In the genomic region with DNA sequence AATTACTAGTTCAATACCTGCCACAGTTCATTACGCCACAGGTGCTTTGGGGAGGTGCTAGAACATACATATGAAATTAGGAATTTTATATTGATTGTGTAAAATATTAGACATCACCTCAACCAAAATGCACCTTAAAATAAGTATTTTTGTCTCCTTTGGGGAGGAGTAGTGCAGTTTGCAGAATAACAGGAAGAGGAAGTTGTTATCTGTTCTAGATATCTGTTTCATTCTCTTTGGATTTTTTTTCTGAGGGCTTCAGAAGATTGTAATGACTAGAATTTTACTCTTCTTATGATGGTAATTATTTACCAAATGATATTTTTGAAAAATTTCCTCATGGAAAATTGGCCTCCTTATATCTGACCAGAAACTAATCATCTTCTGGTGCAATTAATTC, we compare ENCODE assay signal across 1 cellular context.
TF ChIP-seq lines count a peak whose summit lies in the region.

No MANE protein-coding gene starts in this region.

TF ChIP-seq in GM23338, 12 proteins besides CTCF, POLR2A, EP300 and RAD21:
- TF ChIP-seq ZNF114 (CRISPR knock-in tag; IDR thresholded peaks at IDR 0.05) (no peak), EZH2 (IDR thresholded peaks at IDR 0.05; ENCODE audit: low read depth, unreplicated experiment) (no peak), POLR2AphosphoS5 (IDR thresholded peaks at IDR 0.05; ENCODE audit: low read depth) (no peak), EZH2phosphoT487 (IDR thresholded peaks at IDR 0.05; ENCODE audit: unreplicated experiment) (no peak), NANOG (IDR thresholded peaks at IDR 0.05; ENCODE audit: borderline replicate concordance) (no peak), STAT1 (IDR thresholded peaks at IDR 0.05; ENCODE audit: unreplicated experiment) (no peak), CREB1 (CRISPR knock-in tag; IDR thresholded peaks at IDR 0.05; ENCODE audit: low read depth) (no peak), ZNF331 (CRISPR knock-in tag; IDR thresholded peaks at IDR 0.05; ENCODE audit: low read depth) (no peak), JUNB (IDR thresholded peaks at IDR 0.05; ENCODE audit: unreplicated experiment) (no peak)
- TF ChIP-seq, protein P1, sequence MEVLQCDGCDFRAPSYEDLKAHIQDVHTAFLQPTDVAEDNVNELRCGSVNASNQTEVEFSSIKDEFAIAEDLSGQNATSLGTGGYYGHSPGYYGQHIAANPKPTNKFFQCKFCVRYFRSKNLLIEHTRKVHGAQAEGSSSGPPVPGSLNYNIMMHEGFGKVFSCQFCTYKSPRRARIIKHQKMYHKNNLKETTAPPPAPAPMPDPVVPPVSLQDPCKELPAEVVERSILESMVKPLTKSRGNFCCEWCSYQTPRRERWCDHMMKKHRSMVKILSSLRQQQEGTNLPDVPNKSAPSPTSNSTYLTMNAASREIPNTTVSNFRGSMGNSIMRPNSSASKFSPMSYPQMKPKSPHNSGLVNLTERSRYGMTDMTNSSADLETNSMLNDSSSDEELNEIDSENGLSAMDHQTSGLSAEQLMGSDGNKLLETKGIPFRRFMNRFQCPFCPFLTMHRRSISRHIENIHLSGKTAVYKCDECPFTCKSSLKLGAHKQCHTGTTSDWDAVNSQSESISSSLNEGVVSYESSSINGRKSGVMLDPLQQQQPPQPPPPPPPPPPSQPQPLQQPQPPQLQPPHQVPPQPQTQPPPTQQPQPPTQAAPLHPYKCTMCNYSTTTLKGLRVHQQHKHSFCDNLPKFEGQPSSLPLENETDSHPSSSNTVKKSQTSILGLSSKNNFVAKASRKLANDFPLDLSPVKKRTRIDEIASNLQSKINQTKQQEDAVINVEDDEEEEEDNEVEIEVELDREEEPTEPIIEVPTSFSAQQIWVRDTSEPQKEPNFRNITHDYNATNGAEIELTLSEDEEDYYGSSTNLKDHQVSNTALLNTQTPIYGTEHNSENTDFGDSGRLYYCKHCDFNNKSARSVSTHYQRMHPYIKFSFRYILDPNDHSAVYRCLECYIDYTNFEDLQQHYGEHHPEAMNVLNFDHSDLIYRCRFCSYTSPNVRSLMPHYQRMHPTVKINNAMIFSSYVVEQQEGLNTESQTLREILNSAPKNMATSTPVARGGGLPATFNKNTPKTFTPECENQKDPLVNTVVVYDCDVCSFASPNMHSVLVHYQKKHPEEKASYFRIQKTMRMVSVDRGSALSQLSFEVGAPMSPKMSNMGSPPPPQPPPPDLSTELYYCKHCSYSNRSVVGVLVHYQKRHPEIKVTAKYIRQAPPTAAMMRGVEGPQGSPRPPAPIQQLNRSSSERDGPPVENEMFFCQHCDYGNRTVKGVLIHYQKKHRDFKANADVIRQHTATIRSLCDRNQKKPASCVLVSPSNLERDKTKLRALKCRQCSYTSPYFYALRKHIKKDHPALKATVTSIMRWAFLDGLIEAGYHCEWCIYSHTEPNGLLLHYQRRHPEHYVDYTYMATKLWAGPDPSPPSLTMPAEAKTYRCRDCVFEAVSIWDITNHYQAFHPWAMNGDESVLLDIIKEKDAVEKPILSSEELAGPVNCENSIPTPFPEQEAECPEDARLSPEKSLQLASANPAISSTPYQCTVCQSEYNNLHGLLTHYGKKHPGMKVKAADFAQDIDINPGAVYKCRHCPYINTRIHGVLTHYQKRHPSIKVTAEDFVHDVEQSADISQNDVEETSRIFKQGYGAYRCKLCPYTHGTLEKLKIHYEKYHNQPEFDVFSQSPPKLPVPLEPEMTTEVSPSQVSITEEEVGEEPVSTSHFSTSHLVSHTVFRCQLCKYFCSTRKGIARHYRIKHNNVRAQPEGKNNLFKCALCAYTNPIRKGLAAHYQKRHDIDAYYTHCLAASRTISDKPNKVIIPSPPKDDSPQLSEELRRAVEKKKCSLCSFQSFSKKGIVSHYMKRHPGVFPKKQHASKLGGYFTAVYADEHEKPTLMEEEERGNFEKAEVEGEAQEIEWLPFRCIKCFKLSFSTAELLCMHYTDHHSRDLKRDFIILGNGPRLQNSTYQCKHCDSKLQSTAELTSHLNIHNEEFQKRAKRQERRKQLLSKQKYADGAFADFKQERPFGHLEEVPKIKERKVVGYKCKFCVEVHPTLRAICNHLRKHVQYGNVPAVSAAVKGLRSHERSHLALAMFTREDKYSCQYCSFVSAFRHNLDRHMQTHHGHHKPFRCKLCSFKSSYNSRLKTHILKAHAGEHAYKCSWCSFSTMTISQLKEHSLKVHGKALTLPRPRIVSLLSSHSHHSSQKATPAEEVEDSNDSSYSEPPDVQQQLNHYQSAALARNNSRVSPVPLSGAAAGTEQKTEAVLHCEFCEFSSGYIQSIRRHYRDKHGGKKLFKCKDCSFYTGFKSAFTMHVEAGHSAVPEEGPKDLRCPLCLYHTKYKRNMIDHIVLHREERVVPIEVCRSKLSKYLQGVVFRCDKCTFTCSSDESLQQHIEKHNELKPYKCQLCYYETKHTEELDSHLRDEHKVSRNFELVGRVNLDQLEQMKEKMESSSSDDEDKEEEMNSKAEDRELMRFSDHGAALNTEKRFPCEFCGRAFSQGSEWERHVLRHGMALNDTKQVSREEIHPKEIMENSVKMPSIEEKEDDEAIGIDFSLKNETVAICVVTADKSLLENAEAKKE (CRISPR knock-in tag; IDR thresholded peaks at IDR 0.05): no peak
- TF ChIP-seq, protein P2, sequence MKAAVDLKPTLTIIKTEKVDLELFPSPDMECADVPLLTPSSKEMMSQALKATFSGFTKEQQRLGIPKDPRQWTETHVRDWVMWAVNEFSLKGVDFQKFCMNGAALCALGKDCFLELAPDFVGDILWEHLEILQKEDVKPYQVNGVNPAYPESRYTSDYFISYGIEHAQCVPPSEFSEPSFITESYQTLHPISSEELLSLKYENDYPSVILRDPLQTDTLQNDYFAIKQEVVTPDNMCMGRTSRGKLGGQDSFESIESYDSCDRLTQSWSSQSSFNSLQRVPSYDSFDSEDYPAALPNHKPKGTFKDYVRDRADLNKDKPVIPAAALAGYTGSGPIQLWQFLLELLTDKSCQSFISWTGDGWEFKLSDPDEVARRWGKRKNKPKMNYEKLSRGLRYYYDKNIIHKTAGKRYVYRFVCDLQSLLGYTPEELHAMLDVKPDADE (IDR thresholded peaks at IDR 0.05): no peak
